In the genomic region with DNA sequence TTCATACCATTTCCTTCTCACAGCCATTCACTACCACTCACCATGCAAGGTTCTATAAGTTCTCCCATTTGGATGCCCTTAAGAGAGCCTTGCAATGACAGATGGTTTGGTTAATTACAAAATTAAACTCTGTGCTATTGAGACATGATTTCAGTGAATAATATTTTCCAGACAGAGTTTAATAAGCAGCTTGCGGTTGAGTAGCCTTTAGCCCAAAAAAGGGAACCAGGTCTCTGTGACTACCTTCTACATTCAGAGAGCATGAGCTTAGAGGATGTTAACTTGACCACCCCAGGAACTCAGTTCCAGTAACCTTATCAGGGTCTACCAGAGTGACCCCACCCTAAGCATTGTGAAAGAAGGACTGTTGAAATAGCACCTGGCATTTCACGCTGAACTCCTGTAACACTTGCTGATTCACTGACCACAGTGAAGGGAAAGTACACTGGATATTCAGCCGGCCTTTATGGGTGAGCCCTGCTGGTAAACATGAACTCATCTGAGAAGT, we compare ENCODE assay signal across 8 cellular contexts.
DNase-seq lines count a peak whose midpoint lies in the region; ATAC-seq and TF ChIP-seq lines count a peak whose summit lies in the region.

No MANE protein-coding gene starts in this region.

- ATAC-seq in GM18508 (IDR thresholded peaks at IDR 0.05; ENCODE audit: insufficient read depth, unreplicated experiment) (peak; percentile 89), HG02610 (IDR thresholded peaks at IDR 0.05; ENCODE audit: unreplicated experiment) (peak; percentile 86)

- H3K27me3 ChIP-seq in fibroblast of lung (ENCODE audit: control insufficient read depth, insufficient read depth, low read length) (no peaks in the 10 kb centered on the region), vagina (no peaks in the 10 kb centered on the region)

- no peak overlapping the region for H3K9ac ChIP-seq in fibroblast of lung (ENCODE audit: insufficient read depth, low read length)

- H3K4me1 ChIP-seq in fibroblast of lung (ENCODE audit: control insufficient read depth, extremely low read depth, insufficient read depth, low read length) = no peaks in the 10 kb centered on the region
- H3K4me1 ChIP-seq in vagina = no peaks in the 10 kb centered on the region

- no peaks in the 10 kb centered on the region for H3K79me2 ChIP-seq in fibroblast of lung (ENCODE audit: control insufficient read depth, insufficient read depth, low read length)

- H3K27ac ChIP-seq in fibroblast of lung (ENCODE audit: insufficient read depth, low read length) (no peak overlapping the region), caudate nucleus (ENCODE audit: low read depth, low read length) (no peak overlapping the region), vagina (no peak overlapping the region)

- H3K36me3 ChIP-seq in fibroblast of lung (ENCODE audit: control insufficient read depth, insufficient read depth, low read length) (no peaks in the 10 kb centered on the region), vagina (no peaks in the 10 kb centered on the region)

- H3K4me3 ChIP-seq in fibroblast of lung (replicated peaks in 1 of 4; ENCODE audit: control extremely low read depth in 1 of 4, insufficient read depth in 1 of 4, low read depth in 3 of 4, low read length in 4 of 4) (no peak overlapping the region), vagina (no peak overlapping the region)

- TF ChIP-seq POLR2A in vagina (IDR thresholded peaks at IDR 0.05) = no peak

- peak; percentile 57 for DNase-seq in NCI-H1694 treated with DMSO at 0.1 percent for 48 hours (lab: John Stamatoyannopoulos, UW)
- DNase-seq in fibroblast of lung (ENCODE audit: low read depth in 2 of 2) = peak; percentile 96 to 98
- no peak for DNase-seq in caudate nucleus (lab: John Stamatoyannopoulos, UW)
- DNase-seq in vagina (ENCODE audit: extremely low spot score in 2 of 2) = no peak
- no peak for DNase-seq in activated naive CD4-positive, alpha-beta T cell treated with anti-CD3 and anti-CD28 coated beads, Interleukin-2, amount 50 U/mL, for 16 hours
- DNase-seq in SHP77 (lab: John Stamatoyannopoulos, UW) = no peak

- no peaks in the 10 kb centered on the region for H4K20me1 ChIP-seq in fibroblast of lung (ENCODE audit: control insufficient read depth, extremely low read depth, insufficient read depth, low read length)

- no peak overlapping the region for H2AFZ ChIP-seq in fibroblast of lung (ENCODE audit: low read length)

- TF ChIP-seq CTCF in fibroblast of lung (conservative IDR thresholded peaks at IDR 0.05 in 1 of 2, IDR thresholded peaks at IDR 0.05 in 1 of 2; ENCODE audit: low read depth in 1 of 2, low read length in 2 of 2) (no peak), vagina (IDR thresholded peaks at IDR 0.05) (no peak)

- H3K9me3 ChIP-seq in fibroblast of lung (ENCODE audit: control insufficient read depth, insufficient read depth, low read depth, low read length) (no peaks in the 10 kb centered on the region), vagina (no peaks in the 10 kb centered on the region)

- intact Hi-C loops in vagina (cut with DNase I) = no loop called here

- no peak overlapping the region for H3K4me2 ChIP-seq in fibroblast of lung (ENCODE audit: extremely low read depth, insufficient read depth, low read length)

Comparison
In these comparisons a context has a peak if more than half of its experiments do, and no peak if none do; other contexts are left out.
1. DNase-seq: peak in NCI-H1694 treated with DMSO at 0.1 percent for 48 hours (single experiment) and fibroblast of lung (2 of 2); none in caudate nucleus (0 of 61), vagina (0 of 2), activated naive CD4-positive, alpha-beta T cell treated with anti-CD3 and anti-CD28 coated beads, Interleukin-2, amount 50 U/mL, for 16 hours (single experiment) and SHP77 (0 of 2).